Comparison of ENCODE assay signal across 17 cellular contexts in the genomic region with DNA sequence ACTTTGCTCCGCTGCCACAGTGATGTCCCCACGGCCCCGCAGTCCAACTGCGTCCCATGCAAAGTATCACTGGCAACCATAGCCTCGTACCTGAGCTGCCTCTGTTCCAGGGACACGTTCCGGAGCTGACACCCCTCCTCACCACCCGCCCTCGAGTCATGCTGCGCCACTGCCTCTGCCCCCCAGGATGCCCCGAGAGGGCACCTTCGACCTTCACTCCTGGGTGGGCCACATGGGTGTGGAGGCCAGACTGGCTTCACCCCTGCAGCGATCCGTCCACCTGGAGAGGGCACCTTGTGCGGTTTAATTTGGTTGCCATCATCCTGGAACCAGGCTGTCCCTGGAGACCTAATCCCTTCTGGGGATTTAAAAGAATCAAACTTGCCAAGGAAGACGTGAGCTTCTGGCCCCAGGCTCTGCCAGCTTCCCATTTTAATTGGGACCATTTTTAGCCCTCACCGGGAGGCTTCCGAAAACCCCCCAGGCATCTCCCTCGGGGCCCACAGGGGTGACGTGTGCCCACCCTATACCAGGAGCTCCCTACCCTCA. TPM values are rescaled to one million over a fixed set of nuclear protein-coding genes. Genes with fewer than 3 reads are reported as not detected.
DNase-seq lines count a peak whose midpoint lies in the region; ATAC-seq and TF ChIP-seq lines count a peak whose summit lies in the region.
"Had no signal": no experiment of that assay in that cellular context is flagged by ENCODE, and none has a peak within 500 bp of the region (broad histone marks: within the 10 kb centered on the region; RNA-seq: fewer than 3 reads in every experiment).

No MANE protein-coding gene starts in this region.

- H3K36me3 ChIP-seq in heart right ventricle (no peaks in the 10 kb centered on the region), IMR-90 (ENCODE audit: control insufficient read depth, insufficient read depth, low read length) (peaks cover 10% of the 10 kb centered on the region; the same call in 1 of the 2 replicates), mesenchymal stem cell (ENCODE audit: control insufficient read depth in 1 of 2, insufficient read depth in 2 of 2, low read depth in 1 of 2, low read length in 2 of 2) (peaks cover 5 to 11% of the 10 kb centered on the region in 2 experiments), GM23248 (ENCODE audit: low read depth) (no peaks in the 10 kb centered on the region; the same call in 1 of the 2 replicates)

- H4K8ac ChIP-seq in IMR-90 (ENCODE audit: low read depth in 2 of 2, low read length in 2 of 2) (no peak overlapping the region), mesenchymal stem cell (ENCODE audit: low read length) (no peak overlapping the region)

- dilution Hi-C loops in IMR-90 (cut with HindIII; ENCODE audit: low sequenced_read_pairs, unreplicated experiment), result no loop called here

- no peak overlapping the region for H3K23ac ChIP-seq in IMR-90 (ENCODE audit: low read depth, low read length)
- H3K23ac ChIP-seq in mesenchymal stem cell (ENCODE audit: low read length in 2 of 2), result no peak overlapping the region

- H4K5ac ChIP-seq in IMR-90 (ENCODE audit: low read depth, low read length), result no peak overlapping the region

- no peak for TF ChIP-seq POLR2A in IMR-90 (IDR thresholded peaks at IDR 0.05; ENCODE audit: low read depth, low read length)

- TF ChIP-seq CTCF in heart right ventricle (IDR thresholded peaks at IDR 0.05) (no peak), IMR-90 (conservative IDR thresholded peaks at IDR 0.05; ENCODE audit: low read depth, low read length) (no peak)

- no peak overlapping the region for H4K91ac ChIP-seq in IMR-90 (ENCODE audit: insufficient read depth, low read depth, low read length)
- H4K91ac ChIP-seq in mesenchymal stem cell (ENCODE audit: low read length), result peak overlapping the region; percentile 25

- H3K4me2 ChIP-seq in IMR-90 (ENCODE audit: low read depth, low read length) (no peak overlapping the region), mesenchymal stem cell (ENCODE audit: low read length, poor library complexity, severe bottlenecking) (no peak overlapping the region), GM23248 (ENCODE audit: unreplicated experiment) (no peak overlapping the region)

- no TSS peak for BruUV-seq in IMR-90 (replicated peaks; lab: Mats Ljungman, UMichigan)

- peaks cover 10% of the 10 kb centered on the region for H3K79me2 ChIP-seq in GM23248 (ENCODE audit: insufficient read depth)

- TF ChIP-seq RAD21 in IMR-90 (IDR thresholded peaks at IDR 0.05; ENCODE audit: low read length), result no peak

- H3K4ac ChIP-seq in IMR-90 (ENCODE audit: low read depth, low read length) (no peak overlapping the region), mesenchymal stem cell (ENCODE audit: low read depth in 1 of 2, low read length in 2 of 2) (no peak overlapping the region)

- H2AFZ ChIP-seq in IMR-90 (replicated peaks; ENCODE audit: low read length, poor library complexity) (no peak overlapping the region), mesenchymal stem cell (ENCODE audit: low read depth, low read length) (no peak overlapping the region), GM23248 (no peak overlapping the region)

- H3F3A ChIP-seq in GM23248 (ENCODE audit: insufficient read depth), result no peaks in the 10 kb centered on the region

- no peaks in the 10 kb centered on the region for H3K9me2 ChIP-seq in GM23248 (ENCODE audit: insufficient read depth)

- no peak overlapping the region for H2BK5ac ChIP-seq in IMR-90 (ENCODE audit: low read depth, low read length, poor library complexity, severe bottlenecking)
- no peak overlapping the region for H2BK5ac ChIP-seq in mesenchymal stem cell (ENCODE audit: low read depth, low read length, poor library complexity, severe bottlenecking)

- H2BK15ac ChIP-seq in IMR-90 (ENCODE audit: low read depth, low read length) (no peak overlapping the region), mesenchymal stem cell (ENCODE audit: low read depth, poor library complexity, severe bottlenecking) (no peak overlapping the region)

- H3K4me3 ChIP-seq in heart right ventricle (no peak overlapping the region), IMR-90 (ENCODE audit: insufficient read depth, low read depth, low read length) (no peak overlapping the region), mesenchymal stem cell (ENCODE audit: insufficient read depth in 1 of 2, low read depth in 1 of 2, low read length in 2 of 2) (no peak overlapping the region), GM23248 (no peak overlapping the region)
- H3K4me3 ChIP-seq: K562 had no signal

- H3K4me1 ChIP-seq in heart right ventricle, result peaks cover 0 to 22% (median 8%) of the 10 kb centered on the region in 9 donors
- no peaks in the 10 kb centered on the region for H3K4me1 ChIP-seq in IMR-90 (ENCODE audit: control insufficient read depth, insufficient read depth, low read length)
- H3K4me1 ChIP-seq in mesenchymal stem cell (ENCODE audit: control insufficient read depth, insufficient read depth, low read depth, low read length), result peaks cover 6% of the 10 kb centered on the region
- H3K4me1 ChIP-seq in GM23248 (ENCODE audit: insufficient read depth), result no peaks in the 10 kb centered on the region

- in situ Hi-C loops in IMR-90 (cut with MboI; ENCODE audit: low sequenced_read_pairs) (no loop called here), GM23248 (cut with MboI) (no loop called here)

- H3K9me3 ChIP-seq in heart right ventricle (peaks cover 0 to under 1% (median 0%) of the 10 kb centered on the region in 11 donors), IMR-90 (ENCODE audit: control insufficient read depth, insufficient read depth, low read length) (no peaks in the 10 kb centered on the region; the same call in 1 of the 2 replicates), mesenchymal stem cell (ENCODE audit: control insufficient read depth, low read length) (no peaks in the 10 kb centered on the region), GM23248 (ENCODE audit: low read depth) (no peaks in the 10 kb centered on the region)

- H2AK5ac ChIP-seq in IMR-90 (ENCODE audit: low read depth, low read length) (no peak overlapping the region), mesenchymal stem cell (ENCODE audit: low read length, severe bottlenecking) (no peak overlapping the region)

- no peak overlapping the region for H2BK12ac ChIP-seq in mesenchymal stem cell (ENCODE audit: low read length in 2 of 2)

- WGBS in heart right ventricle, 2 donors, result 88 to 89% methylated on average over 20 of the region's 20 CpGs
- 91% methylated on average over 7 of the region's 20 CpGs; no CpG with 5 or more reads in 1 of the 2 experiments for WGBS in IMR-90 (ENCODE audit: extremely low coverage in 2 of 2, insufficient read length in 1 of 2), 2 experiments
- WGBS in mesenchymal stem cell, result 94% methylated on average over 17 of the region's 20 CpGs
- 76 to 78% methylated on average over 19 to 20 of the region's 20 CpGs for WGBS in GM23248 (ENCODE audit: low coverage in 1 of 2, low lambda C conversion rate in 2 of 2, missing lambda C conversion rate in 2 of 2), 2 experiments

- no peak overlapping the region for H3K18ac ChIP-seq in IMR-90 (ENCODE audit: low read depth, low read length)
- no peak overlapping the region for H3K18ac ChIP-seq in mesenchymal stem cell (ENCODE audit: low read depth in 1 of 2, low read length in 2 of 2)

- peak overlapping the region; percentile 76 for H2AK9ac ChIP-seq in IMR-90 (replicated peaks; ENCODE audit: low read depth, low read length, poor library complexity)

- CTCF ChIA-PET in IMR-90 (lab: Yijun Ruan, JAX), result no interaction called here

- no peak overlapping the region for H2BK20ac ChIP-seq in IMR-90 (ENCODE audit: low read depth, low read length)

- H2BK120ac ChIP-seq in IMR-90 (ENCODE audit: low read depth, low read length) (no peak overlapping the region), mesenchymal stem cell (ENCODE audit: low read depth, low read length) (no peak overlapping the region)

- H3K9ac ChIP-seq in IMR-90 (ENCODE audit: low read depth, low read length), result no peak overlapping the region
- no peak overlapping the region for H3K9ac ChIP-seq in mesenchymal stem cell (ENCODE audit: low read length)
- no peak overlapping the region for H3K9ac ChIP-seq in GM23248

- POLR2A ChIA-PET in IMR-90 (lab: Charles Lee; ENCODE audit: unreplicated experiment), result no interaction called here

- DNase-seq in Right ventricle myocardium inferior (ENCODE audit: missing footprints) (peak; percentile 22), heart right ventricle (no peak), IMR-90 (no peak), mesenchymal stem cell (no peak), amniotic stem cell (lab: John Stamatoyannopoulos, UW) (no peak), GM23248 (no peak), DMS79 (lab: John Stamatoyannopoulos, UW) (no peak)
- DNase-seq: CD4-positive, CD25-positive, alpha-beta regulatory T cell; DMS53; EL; MM.1S; NCI-H1048; NCI-H1417 treated with DMSO at 0.1 percent for 48 hours; NCI-H187; NCI-H748 treated with DMSO at 0.1 percent for 48 hours; SHP77 had no signal

- H3K27ac ChIP-seq in heart right ventricle (no peak overlapping the region), IMR-90 (ENCODE audit: insufficient read depth, low read length) (no peak overlapping the region), mesenchymal stem cell (ENCODE audit: low read length, poor library complexity, severe bottlenecking) (no peak overlapping the region), GM23248 (no peak overlapping the region)

- no peaks in the 10 kb centered on the region for H3K27me3 ChIP-seq in heart right ventricle
- no peaks in the 10 kb centered on the region for H3K27me3 ChIP-seq in IMR-90 (ENCODE audit: control insufficient read depth, insufficient read depth, low read length)
- no peaks in the 10 kb centered on the region for H3K27me3 ChIP-seq in mesenchymal stem cell (ENCODE audit: control insufficient read depth in 1 of 2, insufficient read depth in 1 of 2, low read length in 2 of 2)
- no peaks in the 10 kb centered on the region for H3K27me3 ChIP-seq in GM23248 (replicated peaks; ENCODE audit: insufficient read depth)

- H3K14ac ChIP-seq in IMR-90 (replicated peaks; ENCODE audit: low read depth, low read length), result no peak overlapping the region
- no peak overlapping the region for H3K14ac ChIP-seq in mesenchymal stem cell (ENCODE audit: low read length in 2 of 2)

- peaks cover 28% of the 10 kb centered on the region for H4K20me1 ChIP-seq in IMR-90 (ENCODE audit: insufficient read depth, low read length)
- H4K20me1 ChIP-seq in GM23248 (ENCODE audit: insufficient read depth), result no peaks in the 10 kb centered on the region

- no peak overlapping the region for H3K56ac ChIP-seq in IMR-90 (ENCODE audit: extremely low read depth, insufficient read depth, low read length)

- peaks cover 4 to 20% of the 10 kb centered on the region in 2 experiments; a peak in 2 of 4 replicates for H3K79me1 ChIP-seq in IMR-90 (ENCODE audit: low read depth in 1 of 2, low read length in 2 of 2)
- H3K79me1 ChIP-seq in mesenchymal stem cell (replicated peaks; ENCODE audit: low read length, poor library complexity, severe bottlenecking), result peaks cover 3% of the 10 kb centered on the region

- intact Hi-C loops in Right ventricle myocardium inferior (cut with DNase I) (no loop called here), heart right ventricle (cut with DNase I) (no loop called here), IMR-90 (cut with micrococcal nuclease) (no loop called here)

- H3K9me1 ChIP-seq in IMR-90 (ENCODE audit: insufficient read depth, low read length), result no peaks in the 10 kb centered on the region; the same call in 1 of the 2 replicates

- ATAC-seq in Right ventricle myocardium inferior (no peak), heart right ventricle (no peak), IMR-90 (ENCODE audit: low read depth) (no peak)

RNA-seq across cellular contexts. Expression of a gene that starts 19.2 kb away (rescaled TPM):
- total RNA-seq in Right ventricle myocardium inferior (34.8 TPM), heart right ventricle (10 to 100 TPM; 26.4 to 42.3 (median 31.6) TPM), IMR-90 (2012; rRNA removed) (4.7 and 5.3 TPM in 2 replicates)
- polyA plus RNA-seq in heart right ventricle (10 to 100 TPM; 10.1 to 28.8 TPM), IMR-90 (2012; rRNA removed) (29.6 and 37.9 TPM in 2 replicates), GM23248 (2016; fragmentation: Nextera tagmentation; extraction: Ambion mirVana) (3.7 and 4.8 TPM in 2 replicates)
- polyA plus RNA-seq in IMR-90 (2012; cell fraction: cytosol; rRNA removed), result 37.7 and 43.0 TPM in 2 replicates
- 64.3 and 93.3 TPM in 2 replicates for polyA plus RNA-seq in IMR-90 (2012; cell fraction: nucleus; rRNA removed; ENCODE audit: low replicate concordance)
- 45.5 TPM for polyA plus RNA-seq in mesenchymal stem cell (2013, experiment 1 of 2)
- polyA plus RNA-seq in mesenchymal stem cell (2013, experiment 2 of 2), result 39.8 TPM
- total RNA-seq in GM23248 (2014; rRNA removed; shearing (Covaris generic)), result 47.4 and 51.8 TPM in 2 replicates
